Comparison of ENCODE assay signal across 11 cellular contexts in the genomic region with DNA sequence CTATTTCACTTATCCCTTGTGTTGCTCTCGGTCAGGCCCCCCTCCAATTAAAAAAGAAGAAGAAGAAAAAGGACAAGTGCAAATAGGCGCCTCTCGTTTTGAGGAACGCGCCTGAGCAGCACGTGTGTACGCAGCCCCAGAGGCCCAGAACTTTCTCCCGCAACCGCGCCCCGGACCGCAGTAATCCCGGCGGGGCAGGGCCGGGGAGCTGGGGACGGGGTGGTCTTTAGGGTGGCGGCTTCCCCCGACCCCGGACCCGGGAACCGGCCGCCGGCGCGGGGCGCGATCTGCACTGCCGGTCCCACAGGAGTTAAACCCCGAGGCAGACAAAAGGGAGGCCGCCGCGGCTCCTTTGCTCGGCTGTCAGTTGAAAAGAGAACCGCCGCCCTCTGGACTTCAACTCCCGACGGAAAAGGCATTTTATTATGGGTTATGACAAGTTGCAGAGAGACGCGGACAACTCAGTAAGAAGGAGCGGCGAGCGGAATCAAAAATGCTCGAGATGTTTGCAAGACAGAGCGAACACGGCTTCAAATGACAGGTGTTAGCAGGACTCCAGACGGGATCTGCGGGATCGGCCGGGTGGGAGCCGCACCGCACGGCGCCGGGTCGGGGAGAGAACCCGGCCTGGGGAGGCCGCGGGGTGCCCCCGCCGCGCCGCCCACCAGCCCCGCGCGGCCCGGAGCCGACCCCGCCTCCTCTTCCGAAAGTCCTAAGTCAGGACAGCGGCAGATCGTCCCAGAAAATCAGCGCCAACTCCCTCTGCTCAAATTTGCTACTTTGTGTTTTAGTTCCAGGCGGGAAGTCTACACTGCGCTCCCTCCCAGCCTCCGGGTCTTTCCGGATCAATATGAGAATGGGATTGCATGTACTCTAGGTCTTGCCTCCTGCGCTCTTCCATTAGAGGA.
A peak's percentile ranks its signal among the peaks of the same experiment; 100 is the strongest.
DNase-seq lines count a peak whose midpoint lies in the region; ATAC-seq and TF ChIP-seq lines count a peak whose summit lies in the region.
"Had no signal": no experiment of that assay in that cellular context is flagged by ENCODE, and none has a peak within 500 bp of the region (broad histone marks: within the 10 kb centered on the region; RNA-seq: fewer than 3 reads in every experiment).

No MANE protein-coding gene starts in this region.

- TF ChIP-seq CTCF in foreskin keratinocyte (conservative IDR thresholded peaks at IDR 0.05): no peak

- H3K4me3 ChIP-seq in MG63 (peak overlapping the region; percentile 23), neuron (ENCODE audit: low read length) (peak overlapping the region; percentile 51)

- H3K36me3 ChIP-seq in MG63 (no peaks in the 10 kb centered on the region), neuron (ENCODE audit: insufficient read depth, low read length) (no peaks in the 10 kb centered on the region)

- H3K4me1 ChIP-seq in foreskin keratinocyte (no peaks in the 10 kb centered on the region), neuron (ENCODE audit: insufficient read depth, low read length) (peaks cover 68% of the 10 kb centered on the region)

- H3K9me3 ChIP-seq in MG63 (no peaks in the 10 kb centered on the region), neuron (ENCODE audit: low read length) (no peaks in the 10 kb centered on the region)

- DNase-seq in AG20443 (ENCODE audit: low spot score): peak; percentile 27
- peak; percentile 7 for DNase-seq in MG63
- DNase-seq in foreskin keratinocyte: no peak
- DNase-seq in T1000 (lab: John Stamatoyannopoulos, UW): no peak
- DNase-seq in SIG-M5 (lab: John Stamatoyannopoulos, UW): no peak
- DNase-seq: cortex of kidney, NCI-H1092 treated with DMSO at 0.1 percent for 48 hours, RPMI8226 had no signal

- H3K27me3 ChIP-seq in MG63: peaks cover 11% of the 10 kb centered on the region
- peaks cover 97% of the 10 kb centered on the region for H3K27me3 ChIP-seq in foreskin keratinocyte
- H3K27me3 ChIP-seq in neuron (ENCODE audit: insufficient read depth, low read length): peaks cover 37% of the 10 kb centered on the region

- H2AFZ ChIP-seq in neuron (ENCODE audit: low read depth, low read length): peak overlapping the region; percentile 84

- ATAC-seq in foreskin keratinocyte (peak; percentile 20), GM18498 (IDR thresholded peaks at IDR 0.05; ENCODE audit: unreplicated experiment) (no peak), HG02981 (IDR thresholded peaks at IDR 0.05; ENCODE audit: unreplicated experiment) (no peak)

- H3K27ac ChIP-seq in foreskin keratinocyte: no peak overlapping the region

Comparison
In these comparisons a context has a peak if more than half of its experiments do, and no peak if none do; other contexts are left out.
1. DNase-seq: peak in AG20443 (single experiment) and MG63 (single experiment); none in foreskin keratinocyte (0 of 2), T1000 (single experiment) and SIG-M5 (single experiment).